ENCODE assay signal across 17 cellular contexts in the genomic region with DNA sequence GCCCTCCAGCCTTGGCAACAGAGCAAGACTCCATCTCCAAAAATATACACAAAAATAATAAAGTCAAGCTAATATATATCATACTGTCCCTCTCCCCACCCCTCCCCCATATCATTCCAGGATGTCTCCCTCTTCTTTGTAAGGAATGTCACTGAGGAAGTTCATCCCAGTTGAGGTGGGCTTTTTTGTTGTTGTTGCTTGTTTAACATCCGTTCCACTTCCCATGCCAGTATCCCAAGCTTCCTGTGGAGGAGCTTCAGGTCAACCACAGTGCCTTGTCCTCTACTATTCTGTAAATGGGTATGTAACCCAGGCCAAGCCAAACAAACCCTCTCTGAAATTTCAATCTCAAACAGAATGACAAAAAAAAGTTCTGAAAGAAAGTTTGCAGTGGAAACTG. TPM values are rescaled to one million over a fixed set of nuclear protein-coding genes. Genes with fewer than 3 reads are reported as not detected.
DNase-seq lines count a peak whose midpoint lies in the region; ATAC-seq and TF ChIP-seq lines count a peak whose summit lies in the region.
"Had no signal": no experiment of that assay in that cellular context is flagged by ENCODE, and none has a peak within 500 bp of the region (broad histone marks: within the 10 kb centered on the region; RNA-seq: fewer than 3 reads in every experiment).

No MANE protein-coding gene starts in this region.

- RAD21 ChIA-PET in HCT116 (lab: Charles Lee; ENCODE audit: low non-redundant PET in 1 of 2, low total read pairs in 2 of 2, uncharacterized antibody in 2 of 2, unreplicated experiment in 2 of 2) = no interaction called here

- TF ChIP-seq POLR2A in HCT116 (IDR thresholded peaks at IDR 0.05; ENCODE audit: borderline replicate concordance, extremely low read depth, insufficient read depth, insufficient read length) (no peak), lower leg skin (IDR thresholded peaks at IDR 0.05) (no peak)

- no peaks in the 10 kb centered on the region for H3K27me3 Mint-ChIP-seq in stimulated activated naive CD8-positive, alpha-beta T cell treated with anti-CD3 and anti-CD28 coated beads, Interleukin-15, amount 100 ng/mL, for 72 hours

- no peak for TF ChIP-seq RAD21 in HCT116 (IDR thresholded peaks at IDR 0.05; ENCODE audit: low read depth)

- 0 out of 2 replicates have a peak overlapping the region, but pooled peaks have one; percentile 1 for H3K4me2 ChIP-seq in HCT116 (ENCODE audit: low read length)

- H3K4me1 ChIP-seq in HCT116 (ENCODE audit: control insufficient read depth in 1 of 2, insufficient read depth in 2 of 2, low read length in 2 of 2) (peaks cover 19 to 50% of the 10 kb centered on the region in 2 experiments), RWPE2 (ENCODE audit: insufficient read depth, poor library complexity, severe bottlenecking) (peaks cover 39% of the 10 kb centered on the region), foreskin keratinocyte (peaks cover 27% of the 10 kb centered on the region)
- H3K4me1 ChIP-seq: BE2C had no signal

- no peak overlapping the region for H3K27ac Mint-ChIP-seq in stimulated activated naive CD8-positive, alpha-beta T cell treated with anti-CD3 and anti-CD28 coated beads, Interleukin-15, amount 100 ng/mL, for 72 hours
- H3K27ac Mint-ChIP-seq: CD4-positive, alpha-beta memory T cell had no signal

- TF ChIP-seq CTCF in HCT116 (IDR thresholded peaks at IDR 0.05 in 2 of 3, conservative IDR thresholded peaks at IDR 0.05 in 1 of 3; ENCODE audit: borderline replicate concordance in 1 of 3, insufficient read depth in 1 of 3, low read depth in 2 of 3, low read length in 2 of 3) (no peak), RWPE2 (IDR thresholded peaks at IDR 0.05; ENCODE audit: poor library complexity, severe bottlenecking) (no peak), foreskin keratinocyte (conservative IDR thresholded peaks at IDR 0.05) (no peak), lower leg skin (IDR thresholded peaks at IDR 0.05) (no peak)

- POLR2A ChIA-PET in HCT116 (lab: Charles Lee) = interaction anchor here (1.3 kb wide), 1 partner anchor 19 kb away, joined by 4 read pairs; the partner anchor contains the start of gene PTPN1

- intact Hi-C loops in HCT116 (cut with micrococcal nuclease) (no loop called here), lower leg skin (cut with DNase I; ENCODE audit: low total_unique reads) (no loop called here)

- 58 to 70% methylated on average over 1 of the region's 1 CpG for WGBS in lower leg skin, 2 donors

- H3K9me3 ChIP-seq in HCT116 (ENCODE audit: control insufficient read depth in 1 of 2, insufficient read depth in 1 of 2, low read depth in 1 of 2, low read length in 2 of 2) (no peaks in the 10 kb centered on the region), RWPE2 (ENCODE audit: severe bottlenecking) (no peaks in the 10 kb centered on the region)
- H3K9me3 ChIP-seq: BE2C had no signal

- H3K9me2 ChIP-seq in HCT116 (ENCODE audit: insufficient read depth) = no peaks in the 10 kb centered on the region

- H3K27me3 ChIP-seq in HCT116 (ENCODE audit: insufficient read depth, low read length) = no peaks in the 10 kb centered on the region
- no peaks in the 10 kb centered on the region for H3K27me3 ChIP-seq in RWPE2 (ENCODE audit: insufficient read depth, poor library complexity, severe bottlenecking)
- no peaks in the 10 kb centered on the region for H3K27me3 ChIP-seq in foreskin keratinocyte
- H3K27me3 ChIP-seq: BE2C had no signal

- peak overlapping the region; percentile 3; the same call in 1 of the 2 replicates for H3K27ac ChIP-seq in HCT116 (ENCODE audit: low read depth, low read length)
- peak overlapping the region; percentile 95 for H3K27ac ChIP-seq in RWPE2 (ENCODE audit: poor library complexity, severe bottlenecking)
- peak overlapping the region; percentile 98 for H3K27ac ChIP-seq in foreskin keratinocyte
- H3K27ac ChIP-seq: C4-2B had no signal

- no TSS peak for BruUV-seq in HCT116 (replicated peaks; lab: Mats Ljungman, UMichigan)

- H3K9ac ChIP-seq in HCT116 (ENCODE audit: low read length) = no peak overlapping the region

- no peak overlapping the region for H3K4me3 Mint-ChIP-seq in stimulated activated naive CD8-positive, alpha-beta T cell treated with anti-CD3 and anti-CD28 coated beads, Interleukin-15, amount 100 ng/mL, for 72 hours
- H3K4me3 Mint-ChIP-seq: CD4-positive, alpha-beta memory T cell had no signal

- H3K36me3 ChIP-seq in HCT116 (ENCODE audit: control insufficient read depth in 1 of 2, insufficient read depth in 2 of 2, low read length in 2 of 2) = no peaks in the 10 kb centered on the region
- no peaks in the 10 kb centered on the region for H3K36me3 ChIP-seq in RWPE2 (ENCODE audit: low read depth)
- H3K36me3 ChIP-seq: BE2C had no signal

- CTCF ChIA-PET in HCT116 (lab: Charles Lee) = no interaction called here

- no peaks in the 10 kb centered on the region for H3K9me3 Mint-ChIP-seq in stimulated activated naive CD8-positive, alpha-beta T cell treated with anti-CD3 and anti-CD28 coated beads, Interleukin-15, amount 100 ng/mL, for 72 hours
- H3K9me3 Mint-ChIP-seq: CD4-positive, alpha-beta memory T cell had no signal

- ATAC-seq in HCT116 = no peak
- no peak for ATAC-seq in RWPE2 (ENCODE audit: low read depth)
- no peak for ATAC-seq in foreskin keratinocyte
- no peak for ATAC-seq in stimulated activated naive CD8-positive, alpha-beta T cell treated with anti-CD3 and anti-CD28 coated beads, Interleukin-15, amount 100 ng/mL, for 72 hours

- no peak overlapping the region for H2AFZ ChIP-seq in HCT116 (ENCODE audit: low read depth, low read length, poor library complexity, severe bottlenecking)

- H3K4me1 Mint-ChIP-seq in stimulated activated naive CD8-positive, alpha-beta T cell treated with anti-CD3 and anti-CD28 coated beads, Interleukin-15, amount 100 ng/mL, for 72 hours = peaks cover 22% of the 10 kb centered on the region
- H3K4me1 Mint-ChIP-seq: CD4-positive, alpha-beta memory T cell had no signal

- no peak for DNase-seq in HCT116 (ENCODE audit: low read depth, low spot score)
- no peak for DNase-seq in RWPE2 (ENCODE audit: low spot score)
- no peak for DNase-seq in foreskin keratinocyte
- DNase-seq in lung microvascular endothelial cell (ENCODE audit: low read depth in 2 of 2) = peak; percentile 32 to 34
- no peak for DNase-seq in stimulated activated naive CD8-positive, alpha-beta T cell treated with anti-CD3 and anti-CD28 coated beads, Interleukin-15, amount 100 ng/mL, for 72 hours
- DNase-seq in SIG-M5 (lab: John Stamatoyannopoulos, UW) = no peak
- DNase-seq in lower leg skin (ENCODE audit: low spot score in 2 of 2) = no peak
- DNase-seq in dedifferentiated amniotic fluid mesenchymal stem cell (ENCODE audit: extremely low spot score) = no peak
- DNase-seq: BE2C; CD4-positive, alpha-beta memory T cell; COR-L47; DMS153; DND-41; GF-D8; H7 had no signal

- H3K4me3 ChIP-seq in HCT116 (replicated peaks in 1 of 2; ENCODE audit: low read depth in 1 of 2, low read length in 2 of 2) (no peak overlapping the region), RWPE2 (ENCODE audit: severe bottlenecking) (no peak overlapping the region), lower leg skin (ENCODE audit: low read depth, poor library complexity, severe bottlenecking) (no peak overlapping the region)
- H3K4me3 ChIP-seq: K562 had no signal

- no peaks in the 10 kb centered on the region for H3K79me2 ChIP-seq in HCT116 (ENCODE audit: insufficient read depth, low read length)

- H4K20me1 ChIP-seq in HCT116 (ENCODE audit: insufficient read depth) = no peaks in the 10 kb centered on the region

TF ChIP-seq in HCT116, 20 proteins besides CTCF, POLR2A, EP300 and RAD21 (continues in another document):
- TF ChIP-seq, protein P1, sequence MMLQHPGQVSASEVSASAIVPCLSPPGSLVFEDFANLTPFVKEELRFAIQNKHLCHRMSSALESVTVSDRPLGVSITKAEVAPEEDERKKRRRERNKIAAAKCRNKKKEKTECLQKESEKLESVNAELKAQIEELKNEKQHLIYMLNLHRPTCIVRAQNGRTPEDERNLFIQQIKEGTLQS (IDR thresholded peaks at IDR 0.05) = no peak
- TF ChIP-seq SP1 (IDR thresholded peaks at IDR 0.05; ENCODE audit: low read depth) (no peak), ZBTB33 (IDR thresholded peaks at IDR 0.05; ENCODE audit: extremely low read depth, insufficient replicate concordance, low read length) (no peak), TCF7L2 (IDR thresholded peaks at IDR 0.05; ENCODE audit: borderline replicate concordance, extremely low read depth, insufficient read depth, insufficient read length) (no peak), YY1 (IDR thresholded peaks at IDR 0.05; ENCODE audit: extremely low read depth, insufficient replicate concordance, low read depth, low read length) (no peak), POLR2AphosphoS5 (IDR thresholded peaks at IDR 0.05; ENCODE audit: low read depth, low read length) (no peak), EZH2phosphoT487 (IDR thresholded peaks at IDR 0.05; ENCODE audit: borderline replicate concordance) (no peak), ZNF274 (IDR thresholded peaks at IDR 0.05; ENCODE audit: low read depth, low read length) (no peak), JUND (IDR thresholded peaks at IDR 0.05) (no peak)

RNA-seq across cellular contexts. Expression of gene PTPN1, which starts 19.0 kb away (rescaled TPM):
- 47.5 TPM for total RNA-seq in HCT116 (2021; ENCODE audit: unreplicated experiment)
- 28.6 and 33.0 TPM in 2 replicates for polyA plus RNA-seq in HCT116 (2012)
- total RNA-seq in foreskin keratinocyte = 74.3 and 80.5 TPM in 2 replicates
- 48.8 and 49.9 TPM in 2 replicates for polyA plus RNA-seq in foreskin keratinocyte
- 21.6 and 25.6 TPM in 2 replicates for total RNA-seq in lung microvascular endothelial cell
- total RNA-seq in lower leg skin = 10 to 100 TPM; 19.1 to 29.8 (median 23.3) TPM

Comparison
In these comparisons a context has a peak if more than half of its experiments do, and no peak if none do; other contexts are left out.
1. DNase-seq: peak in lung microvascular endothelial cell (2 of 2); none in HCT116 (single experiment), RWPE2 (single experiment), foreskin keratinocyte (0 of 2), stimulated activated naive CD8-positive, alpha-beta T cell treated with anti-CD3 and anti-CD28 coated beads, Interleukin-15, amount 100 ng/mL, for 72 hours (0 of 2), SIG-M5 (single experiment), lower leg skin (0 of 2) and dedifferentiated amniotic fluid mesenchymal stem cell (single experiment).
2. H3K27ac ChIP-seq: peak in every context shown above with its lines; median percentile 98 in foreskin keratinocyte; 95 in RWPE2; 3 in HCT116.